ENCODE assay signal across 1 cellular context in the genomic region with DNA sequence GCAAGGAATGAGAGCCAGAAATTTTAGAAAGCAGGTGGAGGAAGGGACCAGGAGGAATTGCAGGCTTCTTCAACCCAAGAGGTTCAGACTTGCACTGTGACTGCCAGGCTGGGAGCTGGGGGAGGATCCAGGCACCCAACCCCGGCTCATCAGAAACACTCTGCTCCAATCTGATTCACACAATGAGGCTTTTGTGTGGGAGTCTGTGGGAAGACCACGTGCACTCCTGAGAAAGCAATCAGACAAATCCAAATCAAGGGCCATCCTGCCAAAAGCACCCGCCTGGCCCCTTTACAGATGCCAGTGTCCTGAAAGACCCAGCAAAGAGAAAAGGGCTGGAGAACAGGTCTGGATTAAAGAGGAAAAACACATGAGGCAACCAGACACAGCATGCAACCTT.
TF ChIP-seq lines count a peak whose summit lies in the region.

No MANE protein-coding gene starts in this region.

TF ChIP-seq in SK-N-SH, 30 proteins besides CTCF, POLR2A, EP300 and RAD21 (continued from another document):
- TF ChIP-seq SIN3A (IDR thresholded peaks at IDR 0.05; ENCODE audit: borderline replicate concordance, low read depth, low read length), result no peak
- TF ChIP-seq, protein P1, sequence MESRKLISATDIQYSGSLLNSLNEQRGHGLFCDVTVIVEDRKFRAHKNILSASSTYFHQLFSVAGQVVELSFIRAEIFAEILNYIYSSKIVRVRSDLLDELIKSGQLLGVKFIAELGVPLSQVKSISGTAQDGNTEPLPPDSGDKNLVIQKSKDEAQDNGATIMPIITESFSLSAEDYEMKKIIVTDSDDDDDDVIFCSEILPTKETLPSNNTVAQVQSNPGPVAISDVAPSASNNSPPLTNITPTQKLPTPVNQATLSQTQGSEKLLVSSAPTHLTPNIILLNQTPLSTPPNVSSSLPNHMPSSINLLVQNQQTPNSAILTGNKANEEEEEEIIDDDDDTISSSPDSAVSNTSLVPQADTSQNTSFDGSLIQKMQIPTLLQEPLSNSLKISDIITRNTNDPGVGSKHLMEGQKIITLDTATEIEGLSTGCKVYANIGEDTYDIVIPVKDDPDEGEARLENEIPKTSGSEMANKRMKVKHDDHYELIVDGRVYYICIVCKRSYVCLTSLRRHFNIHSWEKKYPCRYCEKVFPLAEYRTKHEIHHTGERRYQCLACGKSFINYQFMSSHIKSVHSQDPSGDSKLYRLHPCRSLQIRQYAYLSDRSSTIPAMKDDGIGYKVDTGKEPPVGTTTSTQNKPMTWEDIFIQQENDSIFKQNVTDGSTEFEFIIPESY (IDR thresholded peaks at IDR 0.05; ENCODE audit: borderline replicate concordance, low read depth), result no peak
- TF ChIP-seq NFIC (IDR thresholded peaks at IDR 0.05; ENCODE audit: borderline replicate concordance), result no peak
- TF ChIP-seq, protein P2, sequence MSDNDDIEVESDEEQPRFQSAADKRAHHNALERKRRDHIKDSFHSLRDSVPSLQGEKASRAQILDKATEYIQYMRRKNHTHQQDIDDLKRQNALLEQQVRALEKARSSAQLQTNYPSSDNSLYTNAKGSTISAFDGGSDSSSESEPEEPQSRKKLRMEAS (IDR thresholded peaks at IDR 0.05; ENCODE audit: low read depth), result no peak
- no peak for TF ChIP-seq GABPA (IDR thresholded peaks at IDR 0.05; ENCODE audit: low read depth)
- TF ChIP-seq, protein P3, sequence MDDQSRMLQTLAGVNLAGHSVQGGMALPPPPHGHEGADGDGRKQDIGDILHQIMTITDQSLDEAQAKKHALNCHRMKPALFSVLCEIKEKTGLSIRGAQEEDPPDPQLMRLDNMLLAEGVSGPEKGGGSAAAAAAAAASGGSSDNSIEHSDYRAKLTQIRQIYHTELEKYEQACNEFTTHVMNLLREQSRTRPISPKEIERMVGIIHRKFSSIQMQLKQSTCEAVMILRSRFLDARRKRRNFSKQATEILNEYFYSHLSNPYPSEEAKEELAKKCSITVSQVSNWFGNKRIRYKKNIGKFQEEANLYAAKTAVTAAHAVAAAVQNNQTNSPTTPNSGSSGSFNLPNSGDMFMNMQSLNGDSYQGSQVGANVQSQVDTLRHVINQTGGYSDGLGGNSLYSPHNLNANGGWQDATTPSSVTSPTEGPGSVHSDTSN (IDR thresholded peaks at IDR 0.05), result no peak
- no peak for TF ChIP-seq TEAD4 (IDR thresholded peaks at IDR 0.05; ENCODE audit: borderline replicate concordance, insufficient read depth)
